ENCODE assay signal across 10 cellular contexts in the genomic region with DNA sequence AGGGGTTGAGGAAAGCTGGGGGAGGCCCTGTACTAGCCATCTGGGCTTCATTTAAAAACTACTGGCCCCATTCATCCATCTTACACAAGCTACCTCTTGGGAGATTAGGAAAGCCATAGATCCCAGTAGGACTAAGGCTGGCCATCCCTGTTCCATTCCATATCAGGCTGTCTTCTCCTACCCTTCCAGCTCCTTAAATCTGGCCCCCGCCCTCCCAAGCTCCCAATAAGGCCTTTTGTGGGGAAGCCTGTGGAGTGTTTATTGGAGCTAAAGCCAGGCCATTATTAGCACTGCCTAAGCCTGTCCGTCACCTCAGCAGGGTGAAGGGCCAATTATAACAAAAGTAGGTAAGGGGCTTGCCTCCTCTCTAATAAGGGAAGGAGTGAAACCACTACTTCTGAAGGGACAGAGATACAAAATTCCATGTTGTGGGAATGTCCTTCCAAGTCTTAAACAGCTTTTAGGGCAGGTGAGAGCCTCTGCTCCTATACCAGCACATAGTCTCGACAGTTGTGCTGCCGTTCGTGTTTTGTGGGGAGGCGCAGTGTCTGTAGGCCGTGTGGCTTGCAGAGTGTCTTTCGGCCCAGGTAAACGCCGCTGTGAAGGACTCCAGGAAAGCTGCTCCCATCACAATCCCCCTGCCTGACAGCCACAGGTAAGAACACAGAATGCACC. TPM values are rescaled to one million over a fixed set of nuclear protein-coding genes. Genes with fewer than 3 reads are reported as not detected.
DNase-seq lines count a peak whose midpoint lies in the region; ATAC-seq and TF ChIP-seq lines count a peak whose summit lies in the region.
"Had no signal": no experiment of that assay in that cellular context is flagged by ENCODE, and none has a peak within 500 bp of the region (broad histone marks: within the 10 kb centered on the region; RNA-seq: fewer than 3 reads in every experiment).

No MANE protein-coding gene starts in this region.

- TF ChIP-seq CTCF in GM23338 (conservative IDR thresholded peaks at IDR 0.05; ENCODE audit: low read depth in 2 of 2) (no peak), chondrocyte (IDR thresholded peaks at IDR 0.05) (no peak), GM10248 (IDR thresholded peaks at IDR 0.05; ENCODE audit: control extremely low read depth, extremely low read depth, low read depth, missing control alignments) (no peak)

- peak; percentile 23 for DNase-seq in GM23338 (ENCODE audit: low spot score)
- DNase-seq in chondrocyte (ENCODE audit: low spot score): no peak
- DNase-seq in naive thymus-derived CD8-positive, alpha-beta T cell: no peak
- DNase-seq in D341Med (ENCODE audit: low spot score): no peak
- DNase-seq in GM10248 (ENCODE audit: extremely low spot score): no peak
- DNase-seq in activated CD4-positive, CD25-positive, alpha-beta regulatory T cell treated with anti-CD3 and anti-CD28 coated beads, Interleukin-2, amount 50 U/mL, for 72 hours: no peak
- DNase-seq: NCI-H1694 treated with DMSO at 0.1 percent for 48 hours, T-helper 9 cell had no signal

- H3K4me3 ChIP-seq in ACC112 (ENCODE audit: low read depth, low read length) (peak overlapping the region; percentile 96; the same call in 1 of the 2 replicates), GM23338 (0 out of 2 replicates have a peak overlapping the region, but pooled peaks have one; percentile 21)

- H3K9me2 ChIP-seq in GM23338 (ENCODE audit: insufficient read depth): no peaks in the 10 kb centered on the region

- peaks cover 25% of the 10 kb centered on the region for H4K20me1 ChIP-seq in GM23338 (replicated peaks; ENCODE audit: insufficient read depth)

- H2AFZ ChIP-seq in ACC112 (ENCODE audit: low read length, unreplicated experiment) (no peak overlapping the region), GM23338 (no peak overlapping the region)

- H3K27ac Mint-ChIP-seq in GM23338 (peak overlapping the region; percentile 74), chondrocyte (ENCODE audit: unreplicated experiment) (peak overlapping the region; percentile 99)
- H3K27ac Mint-ChIP-seq in naive thymus-derived CD8-positive, alpha-beta T cell: peak overlapping the region; percentile 78 to 100 (median 98)

- POLR2A ChIA-PET in naive thymus-derived CD8-positive, alpha-beta T cell (lab: Charles Lee): interaction anchor here (0.6 to 13.3 kb wide), 15 partner anchors 11 to 154 kb away, joined by 3 to 163 read pairs (median 4); a partner anchor contains a TSS
- POLR2A ChIA-PET in GM10248 (lab: Yijun Ruan, JAX): interaction anchor here (0.5 to 2.9 kb wide), 12 partner anchors 8 to 555 kb away, joined by 3 to 15 read pairs (median 4); a partner anchor contains a TSS

- peaks cover 63% of the 10 kb centered on the region for H3F3A ChIP-seq in GM23338 (replicated peaks; ENCODE audit: low read depth)

- H3K4me3 Mint-ChIP-seq in GM23338 (peak overlapping the region; percentile 59; the same call in 2 of the 3 replicates), chondrocyte (ENCODE audit: unreplicated experiment) (peak overlapping the region; percentile 94)
- peak overlapping the region in 9 of 10 donors; percentile 1 to 99 (median 96) for H3K4me3 Mint-ChIP-seq in naive thymus-derived CD8-positive, alpha-beta T cell

- CTCF ChIA-PET in GM10248 (lab: Yijun Ruan, JAX): interaction anchor here (0.8 to 7.0 kb wide), 12 partner anchors 13 to 96 kb away, joined by 3 to 47 read pairs (median 6); a partner anchor contains a TSS

- peaks cover 22% of the 10 kb centered on the region for H3K4me1 ChIP-seq in ACC112 (ENCODE audit: control insufficient read depth, insufficient read depth, low read length, unreplicated experiment)
- peaks cover 45% of the 10 kb centered on the region for H3K4me1 ChIP-seq in GM23338 (ENCODE audit: insufficient read depth)

- H3K9me3 Mint-ChIP-seq in GM23338: no peaks in the 10 kb centered on the region; the same call in 1 of the 3 replicates
- no peaks in the 10 kb centered on the region for H3K9me3 Mint-ChIP-seq in chondrocyte (ENCODE audit: low read depth)
- H3K9me3 Mint-ChIP-seq in naive thymus-derived CD8-positive, alpha-beta T cell: no peaks in the 10 kb centered on the region

- H3K79me2 ChIP-seq in ACC112 (ENCODE audit: control insufficient read depth, insufficient read depth, low read length, unreplicated experiment) (peaks cover 33% of the 10 kb centered on the region), GM23338 (replicated peaks; ENCODE audit: insufficient read depth) (peaks cover 31% of the 10 kb centered on the region)

- H3K36me3 ChIP-seq in ACC112 (ENCODE audit: insufficient read depth, low read length): peaks cover 45% of the 10 kb centered on the region; the same call in 1 of the 2 replicates
- peaks cover 55% of the 10 kb centered on the region for H3K36me3 ChIP-seq in GM23338 (ENCODE audit: insufficient read depth)

- H3K27me3 Mint-ChIP-seq in GM23338 (ENCODE audit: insufficient read depth, low read depth, poor library complexity): peaks cover 51% of the 10 kb centered on the region
- no peaks in the 10 kb centered on the region for H3K27me3 Mint-ChIP-seq in chondrocyte (ENCODE audit: low read depth)
- no peaks in the 10 kb centered on the region for H3K27me3 Mint-ChIP-seq in naive thymus-derived CD8-positive, alpha-beta T cell

- H3K27ac ChIP-seq in ACC112 (ENCODE audit: low read depth, low read length) (peak overlapping the region; percentile 84), GM23338 (ENCODE audit: low read depth) (peak overlapping the region; percentile 98)

- H3K4me1 Mint-ChIP-seq in GM23338: peaks cover 55% of the 10 kb centered on the region
- H3K4me1 Mint-ChIP-seq in chondrocyte (ENCODE audit: low read depth): peaks cover 37% of the 10 kb centered on the region
- peaks cover 32 to 53% (median 44%) of the 10 kb centered on the region in 4 donors for H3K4me1 Mint-ChIP-seq in naive thymus-derived CD8-positive, alpha-beta T cell

- H3K4me2 ChIP-seq in GM23338: no peak overlapping the region

- ATAC-seq in GM23338 (no peak), GM19455 (IDR thresholded peaks at IDR 0.05; ENCODE audit: unreplicated experiment) (no peak)
- no peak for ATAC-seq in naive thymus-derived CD8-positive, alpha-beta T cell

- H3K36me3 Mint-ChIP-seq in GM23338 (ENCODE audit: low read depth) (peaks cover 88% of the 10 kb centered on the region), chondrocyte (ENCODE audit: low read depth) (peaks cover 42% of the 10 kb centered on the region)
- H3K36me3 Mint-ChIP-seq in naive thymus-derived CD8-positive, alpha-beta T cell: peaks cover 6 to 67% (median 8%) of the 10 kb centered on the region in 3 donors

- H3K27me3 ChIP-seq in ACC112 (ENCODE audit: insufficient read depth, low read length) (no peaks in the 10 kb centered on the region), GM23338 (ENCODE audit: insufficient read depth) (no peaks in the 10 kb centered on the region)

RNA-seq across cellular contexts. Expression of a gene that starts 3.7 kb away (rescaled TPM):
- total RNA-seq in GM23338 (2014; rRNA removed; shearing (Covaris generic)): 1,092 and 1,271 TPM in 2 replicates
- 1,545 and 1,548 TPM in 2 replicates for polyA plus RNA-seq in GM23338 (2016; fragmentation: Nextera tagmentation; extraction: Ambion mirVana)
- total RNA-seq in chondrocyte: 1,367 to 2,282 TPM (median 2,236 TPM) in 3 replicates
- 100 to 1,000 TPM; 421 to 448 TPM for total RNA-seq in naive thymus-derived CD8-positive, alpha-beta T cell
- polyA plus RNA-seq in naive thymus-derived CD8-positive, alpha-beta T cell: 1,000 to 10,000 TPM; 1,813 to 2,533 (median 2,044) TPM

RNA-seq across cellular contexts. Expression of a gene that starts 9.4 kb away (rescaled TPM):
- 96.9 and 103 TPM in 2 replicates for total RNA-seq in GM23338 (2014; rRNA removed; shearing (Covaris generic))
- 164 and 170 TPM in 2 replicates for polyA plus RNA-seq in GM23338 (2016; fragmentation: Nextera tagmentation; extraction: Ambion mirVana)
- 70.5 to 79.7 TPM (median 75.2 TPM) in 3 replicates for total RNA-seq in chondrocyte
- total RNA-seq in naive thymus-derived CD8-positive, alpha-beta T cell: 1 to 10 TPM; 3.5 to 5.9 TPM
- 1 to 10 TPM; 3.4 to 4.0 (median 3.8) TPM for polyA plus RNA-seq in naive thymus-derived CD8-positive, alpha-beta T cell

RNA-seq across cellular contexts. Expression of a gene that starts 27.5 kb away (rescaled TPM):
- total RNA-seq in GM23338 (2014; rRNA removed; shearing (Covaris generic)): 40.4 and 44.5 TPM in 2 replicates
- 52.1 and 68.3 TPM in 2 replicates for polyA plus RNA-seq in GM23338 (2016; fragmentation: Nextera tagmentation; extraction: Ambion mirVana)
- total RNA-seq in chondrocyte: 50.4 to 96.7 TPM (median 57.4 TPM) in 3 replicates
- total RNA-seq in naive thymus-derived CD8-positive, alpha-beta T cell: 100 to 1,000 TPM; 189 to 197 TPM
- 10 to 100 TPM; 46.3 to 70.4 (median 54.1) TPM for polyA plus RNA-seq in naive thymus-derived CD8-positive, alpha-beta T cell

RNA-seq across cellular contexts. Expression of a gene that starts 33.7 kb away (rescaled TPM):
- 97.2 and 142 TPM in 2 replicates for total RNA-seq in GM23338 (2014; rRNA removed; shearing (Covaris generic))
- polyA plus RNA-seq in GM23338 (2016; fragmentation: Nextera tagmentation; extraction: Ambion mirVana): 23.3 and 26.2 TPM in 2 replicates
- 127 to 155 TPM (median 144 TPM) in 3 replicates for total RNA-seq in chondrocyte
- 100 to 1,000 TPM; 257 to 270 TPM for total RNA-seq in naive thymus-derived CD8-positive, alpha-beta T cell
- 100 to 1,000 TPM; 354 to 433 (median 357) TPM for polyA plus RNA-seq in naive thymus-derived CD8-positive, alpha-beta T cell

RNA-seq across cellular contexts. Expression of a gene that starts 43.7 kb away (rescaled TPM):
- total RNA-seq in GM23338 (2014; rRNA removed; shearing (Covaris generic)): 4.2 and 5.4 TPM in 2 replicates
- polyA plus RNA-seq in GM23338 (2016; fragmentation: Nextera tagmentation; extraction: Ambion mirVana): 2.2 and 2.7 TPM in 2 replicates
- 5.0 to 11.2 TPM (median 8.0 TPM) in 3 replicates for total RNA-seq in chondrocyte
- total RNA-seq in naive thymus-derived CD8-positive, alpha-beta T cell: 10 to 100 TPM; 15.1 to 15.9 TPM
- 1 to 10 TPM; 1.3 to 2.5 (median 1.8) TPM for polyA plus RNA-seq in naive thymus-derived CD8-positive, alpha-beta T cell

Comparison
In these comparisons a context has a peak if more than half of its experiments do, and no peak if none do; other contexts are left out.
1. RNA of a gene that starts 9.4 kb away (total RNA-seq): 96.9 to 103 TPM in GM23338 and 70.5 to 79.7 TPM in chondrocyte; 3.5 to 5.9 TPM in naive thymus-derived CD8-positive, alpha-beta T cell; every median in the first group is over 10 times any median in the second.
2. Peak in every context shown above with its lines, with median percentiles within 50 percentile points of each other: H3K27ac Mint-ChIP-seq and H3K4me3 Mint-ChIP-seq.